1 cellular context compared by ENCODE assay signal in genomic region chr17:18173740-18174139, GRCh38.
TF ChIP-seq lines count a peak whose summit lies in the region.

No MANE protein-coding gene starts in this region.

TF ChIP-seq in HepG2, 621 proteins besides CTCF, POLR2A, EP300 and RAD21:
- 0 out of 2 replicates have a peak, but pooled peaks have one; percentile 31 for TF ChIP-seq ZBTB33 (CRISPR knock-in tag; IDR thresholded peaks at IDR 0.05)
- no peak for TF ChIP-seq KLF11 (CRISPR knock-in tag; IDR thresholded peaks at IDR 0.05)
- TF ChIP-seq ZNF639 (CRISPR knock-in tag; conservative IDR thresholded peaks at IDR 0.05): no peak
TF ChIP-seq in HepG2: peak in this region for 1.
